In the genomic region with DNA sequence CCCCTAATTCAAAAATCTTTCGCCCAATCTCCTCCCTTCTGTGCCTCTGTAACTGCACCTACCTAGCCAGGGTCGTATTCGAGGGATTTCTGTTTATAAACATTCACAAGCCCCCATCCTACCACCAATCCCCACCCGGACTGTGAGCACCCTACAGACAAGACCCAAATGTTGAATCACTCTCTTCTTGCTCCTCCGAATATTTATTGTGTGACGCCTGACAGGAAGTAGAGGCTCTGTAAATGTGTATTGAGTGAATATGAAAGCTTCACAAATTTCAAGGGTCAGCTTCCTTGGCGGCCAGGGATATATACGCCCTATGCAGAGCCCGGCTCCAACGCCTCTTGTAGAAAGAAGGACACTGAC, we compare ENCODE assay signal across 8 cellular contexts. TPM values are rescaled to one million over a fixed set of nuclear protein-coding genes. Genes with fewer than 3 reads are reported as not detected.
DNase-seq lines count a peak whose midpoint lies in the region; ATAC-seq, FAIRE-seq and TF ChIP-seq lines count a peak whose summit lies in the region.

No MANE protein-coding gene starts in this region.

- TF ChIP-seq CTCF in A549 (IDR thresholded peaks at IDR 0.05) (no peak), GM20000 (IDR thresholded peaks at IDR 0.05; ENCODE audit: extremely low read depth, missing control alignments) (no peak), hepatocyte (IDR thresholded peaks at IDR 0.05; ENCODE audit: poor library complexity) (no peak)

- peak overlapping the region; percentile 92 for H3K27ac Mint-ChIP-seq in T-helper 2 cell treated with Interferon-gamma antibody and Interleukin-4, amounts not matched to agents 5 μg/mL and 100 μg/mL, for 36 hours
- H3K27ac Mint-ChIP-seq in stimulated activated naive CD8-positive, alpha-beta T cell treated with anti-CD3 and anti-CD28 coated beads, Interleukin-15, amount 100 ng/mL, for 72 hours = peak overlapping the region; percentile 95 to 98

- peaks cover 53% of the 10 kb centered on the region for H3K79me2 ChIP-seq in hepatocyte

- H3K4me1 Mint-ChIP-seq in T-helper 2 cell treated with Interferon-gamma antibody and Interleukin-4, amounts not matched to agents 5 μg/mL and 100 μg/mL, for 36 hours (ENCODE audit: low read depth) = peaks cover 30% of the 10 kb centered on the region
- H3K4me1 Mint-ChIP-seq in stimulated activated naive CD8-positive, alpha-beta T cell treated with anti-CD3 and anti-CD28 coated beads, Interleukin-15, amount 100 ng/mL, for 72 hours = peaks cover 35% of the 10 kb centered on the region

- H4K20me1 ChIP-seq in hepatocyte (ENCODE audit: insufficient read depth, poor library complexity, severe bottlenecking) = no peaks in the 10 kb centered on the region

- no peaks in the 10 kb centered on the region for H3K9me3 Mint-ChIP-seq in T-helper 2 cell treated with Interferon-gamma antibody and Interleukin-4, amounts not matched to agents 5 μg/mL and 100 μg/mL, for 36 hours
- no peaks in the 10 kb centered on the region for H3K9me3 Mint-ChIP-seq in stimulated activated naive CD8-positive, alpha-beta T cell treated with anti-CD3 and anti-CD28 coated beads, Interleukin-15, amount 100 ng/mL, for 72 hours

- H3K36me3 Mint-ChIP-seq in T-helper 2 cell treated with Interferon-gamma antibody and Interleukin-4, amounts not matched to agents 5 μg/mL and 100 μg/mL, for 36 hours (ENCODE audit: low read depth) = peaks cover 21% of the 10 kb centered on the region

- no peaks in the 10 kb centered on the region for H3K36me3 ChIP-seq in hepatocyte (replicated peaks; ENCODE audit: insufficient read depth, low read depth)

- no peak for TF ChIP-seq POLR2A in A549 (IDR thresholded peaks at IDR 0.05; ENCODE audit: low read length)

- FAIRE-seq in A549 (lab: Jason Lieb, UNC) = no peak

- intact Hi-C loops in posterior vena cava (cut with DNase I) = no loop called here

- ATAC-seq in A549 = no peak
- no peak for ATAC-seq in stimulated activated naive CD8-positive, alpha-beta T cell treated with anti-CD3 and anti-CD28 coated beads, Interleukin-15, amount 100 ng/mL, for 72 hours
- ATAC-seq in GM18517 (IDR thresholded peaks at IDR 0.05; ENCODE audit: unreplicated experiment) = no peak

- WGBS in A549 (ENCODE audit: missing lambda C conversion rate) = 82% methylated on average over 10 of the region's 10 CpGs
- 43% methylated on average over 10 of the region's 10 CpGs for WGBS in hepatocyte (ENCODE audit: low lambda C conversion rate, missing lambda C conversion rate)

- H3K27ac ChIP-seq in A549 (peak overlapping the region; percentile 55 to 77), hepatocyte (peak overlapping the region; percentile 92)

- H3K4me3 Mint-ChIP-seq in T-helper 2 cell treated with Interferon-gamma antibody and Interleukin-4, amounts not matched to agents 5 μg/mL and 100 μg/mL, for 36 hours = peak overlapping the region; percentile 89
- H3K4me3 Mint-ChIP-seq in stimulated activated naive CD8-positive, alpha-beta T cell treated with anti-CD3 and anti-CD28 coated beads, Interleukin-15, amount 100 ng/mL, for 72 hours = peak overlapping the region; percentile 92

- H2AFZ ChIP-seq in hepatocyte = peak overlapping the region; percentile 79

- H3K9me2 ChIP-seq in hepatocyte (replicated peaks; ENCODE audit: insufficient read depth) = no peaks in the 10 kb centered on the region

- H3K27me3 Mint-ChIP-seq in T-helper 2 cell treated with Interferon-gamma antibody and Interleukin-4, amounts not matched to agents 5 μg/mL and 100 μg/mL, for 36 hours (ENCODE audit: low read depth) = peaks cover 4% of the 10 kb centered on the region
- peaks cover 21% of the 10 kb centered on the region for H3K27me3 Mint-ChIP-seq in stimulated activated naive CD8-positive, alpha-beta T cell treated with anti-CD3 and anti-CD28 coated beads, Interleukin-15, amount 100 ng/mL, for 72 hours

- TF ChIP-seq EP300 in A549 (IDR thresholded peaks at IDR 0.05) = no peak

- H3K4me3 ChIP-seq in A549 (peak overlapping the region; percentile 67), hepatocyte (peak overlapping the region; percentile 20)

- H3K4me2 ChIP-seq in A549 = peak overlapping the region; percentile 73
- H3K4me2 ChIP-seq in hepatocyte = peak overlapping the region; percentile 88

- H3K27me3 ChIP-seq in hepatocyte = no peaks in the 10 kb centered on the region

- DNase-seq in A549 (ENCODE audit: low read depth in 1 of 2, low spot score in 1 of 2) = no peak
- DNase-seq in GM20000 (ENCODE audit: low spot score) = peak; percentile 35
- DNase-seq in T-helper 2 cell treated with Interferon-gamma antibody and Interleukin-4, amounts not matched to agents 5 μg/mL and 100 μg/mL, for 36 hours (ENCODE audit: low spot score) = no peak
- DNase-seq in hepatocyte (ENCODE audit: low spot score) = no peak
- DNase-seq in stimulated activated naive CD8-positive, alpha-beta T cell treated with anti-CD3 and anti-CD28 coated beads, Interleukin-15, amount 100 ng/mL, for 72 hours = no peak
- no peak for DNase-seq in posterior vena cava (ENCODE audit: low spot score)
- no peak for DNase-seq in NCI-H187 treated with DMSO at 0.1 percent for 48 hours (lab: John Stamatoyannopoulos, UW)

- H3K9me3 ChIP-seq in A549 (no peaks in the 10 kb centered on the region), hepatocyte (ENCODE audit: low read depth) (no peaks in the 10 kb centered on the region)

- H3K4me1 ChIP-seq in A549 (0 out of 3 replicates have a peak, but pooled peaks cover 3% of the 10 kb centered on the region), hepatocyte (ENCODE audit: insufficient read depth) (peaks cover 4% of the 10 kb centered on the region)

- TF ChIP-seq RAD21 in A549 (conservative IDR thresholded peaks at IDR 0.05 in 1 of 2, IDR thresholded peaks at IDR 0.05 in 1 of 2) = no peak

- POLR2A ChIA-PET in A549 (lab: Yijun Ruan, JAX) = interaction anchor here (0.7 kb wide), 1 partner anchor 159 kb away, joined by 3 read pairs; no protein-coding TSS in a partner anchor

- CTCF ChIA-PET in A549 (lab: Yijun Ruan, JAX) = interaction anchor here (0.7 to 1.3 kb wide), 6 partner anchors 9 to 350 kb away, joined by 3 to 6 read pairs (median 4); no protein-coding TSS in a partner anchor

TF ChIP-seq in A549, 52 proteins besides CTCF, POLR2A, EP300 and RAD21:
- TF ChIP-seq HDAC2 (IDR thresholded peaks at IDR 0.05) (no peak), RFX5 (IDR thresholded peaks at IDR 0.05) (no peak), BHLHE40 (IDR thresholded peaks at IDR 0.05; ENCODE audit: low read depth, low read length) (no peak), SREBF2 (IDR thresholded peaks at IDR 0.05) (no peak), FOSB (CRISPR knock-in tag; IDR thresholded peaks at IDR 0.05) (no peak), TFCP2L1 (CRISPR knock-in tag; IDR thresholded peaks at IDR 0.05) (no peak), ZSCAN20 (CRISPR knock-in tag; IDR thresholded peaks at IDR 0.05) (no peak), MYC (IDR thresholded peaks at IDR 0.05; ENCODE audit: borderline replicate concordance, low read length) (no peak), NPAS2 (CRISPR knock-in tag; IDR thresholded peaks at IDR 0.05; ENCODE audit: borderline replicate concordance) (no peak), MAFK (IDR thresholded peaks at IDR 0.05; ENCODE audit: partially characterized antibody) (no peak), HEYL (CRISPR knock-in tag; IDR thresholded peaks at IDR 0.05) (no peak), FOXS1 (CRISPR knock-in tag; IDR thresholded peaks at IDR 0.05) (no peak), JUN (IDR thresholded peaks at IDR 0.05) (no peak), SMC3 (IDR thresholded peaks at IDR 0.05) (no peak), NFE2L2 (conservative IDR thresholded peaks at IDR 0.05; ENCODE audit: low read length) (no peak), RARB (CRISPR knock-in tag; IDR thresholded peaks at IDR 0.05) (no peak), PHF8 (IDR thresholded peaks at IDR 0.05; ENCODE audit: borderline replicate concordance, low read depth) (no peak)
- TF ChIP-seq, protein P1, sequence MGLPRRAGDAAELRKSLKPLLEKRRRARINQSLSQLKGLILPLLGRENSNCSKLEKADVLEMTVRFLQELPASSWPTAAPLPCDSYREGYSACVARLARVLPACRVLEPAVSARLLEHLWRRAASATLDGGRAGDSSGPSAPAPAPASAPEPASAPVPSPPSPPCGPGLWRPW (IDR thresholded peaks at IDR 0.05) = no peak
- TF ChIP-seq, protein P2, sequence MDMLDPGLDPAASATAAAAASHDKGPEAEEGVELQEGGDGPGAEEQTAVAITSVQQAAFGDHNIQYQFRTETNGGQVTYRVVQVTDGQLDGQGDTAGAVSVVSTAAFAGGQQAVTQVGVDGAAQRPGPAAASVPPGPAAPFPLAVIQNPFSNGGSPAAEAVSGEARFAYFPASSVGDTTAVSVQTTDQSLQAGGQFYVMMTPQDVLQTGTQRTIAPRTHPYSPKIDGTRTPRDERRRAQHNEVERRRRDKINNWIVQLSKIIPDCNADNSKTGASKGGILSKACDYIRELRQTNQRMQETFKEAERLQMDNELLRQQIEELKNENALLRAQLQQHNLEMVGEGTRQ (IDR thresholded peaks at IDR 0.05) = no peak
- TF ChIP-seq, protein P3, sequence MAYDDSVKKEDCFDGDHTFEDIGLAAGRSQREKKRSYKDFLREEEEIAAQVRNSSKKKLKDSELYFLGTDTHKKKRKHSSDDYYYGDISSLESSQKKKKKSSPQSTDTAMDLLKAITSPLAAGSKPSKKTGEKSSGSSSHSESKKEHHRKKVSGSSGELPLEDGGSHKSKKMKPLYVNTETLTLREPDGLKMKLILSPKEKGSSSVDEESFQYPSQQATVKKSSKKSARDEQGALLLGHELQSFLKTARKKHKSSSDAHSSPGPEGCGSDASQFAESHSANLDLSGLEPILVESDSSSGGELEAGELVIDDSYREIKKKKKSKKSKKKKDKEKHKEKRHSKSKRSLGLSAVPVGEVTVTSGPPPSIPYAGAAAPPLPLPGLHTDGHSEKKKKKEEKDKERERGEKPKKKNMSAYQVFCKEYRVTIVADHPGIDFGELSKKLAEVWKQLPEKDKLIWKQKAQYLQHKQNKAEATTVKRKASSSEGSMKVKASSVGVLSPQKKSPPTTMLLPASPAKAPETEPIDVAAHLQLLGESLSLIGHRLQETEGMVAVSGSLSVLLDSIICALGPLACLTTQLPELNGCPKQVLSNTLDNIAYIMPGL (CRISPR knock-in tag; IDR thresholded peaks at IDR 0.05; ENCODE audit: borderline replicate concordance) = no peak
TF ChIP-seq in A549: peak in this region for 0.

RNA-seq across cellular contexts. Expression of gene BDH1, which starts 1.6 kb away (rescaled TPM):
- polyA plus RNA-seq in A549 (2011; rRNA removed) (4.4 and 4.6 TPM in 2 replicates), A549 (2017; fragmentation: RNase III; extraction: RNeasy Plus Mini Kit Qiagen cat#74134 plus additional on column Dnase treatment) (2.8 to 3.7 TPM (median 3.1 TPM) in 3 replicates), hepatocyte (40.3 and 61.8 TPM in 2 replicates)
- polyA plus RNA-seq in A549 (2012; cell fraction: cytosol; rRNA removed) = 5.5 and 6.2 TPM in 2 replicates
- polyA plus RNA-seq in A549 (2012; cell fraction: nucleus; rRNA removed) = 8.8 and 10.5 TPM in 2 replicates
- 3.3 and 3.7 TPM in 2 replicates for polyA minus RNA-seq in A549 (2011; rRNA and poly(A)+ RNA removed)
- total RNA-seq in hepatocyte (62.9 and 64.2 TPM in 2 replicates), posterior vena cava (1 to 10 TPM; 3.1 to 3.4 TPM)

Comparison
In these comparisons a context has a peak if more than half of its experiments do, and no peak if none do; other contexts are left out.
1. RNA of gene BDH1, which starts 1.6 kb away (total RNA-seq): 62.9 to 64.2 TPM in hepatocyte; 3.1 to 3.4 TPM in posterior vena cava; every median in the first group is over 10 times any median in the second.